ENCODE assay signal across 8 cellular contexts in genomic region chr2:22355816-22356433, GRCh38.
DNase-seq lines count a peak whose midpoint lies in the region; ATAC-seq and TF ChIP-seq lines count a peak whose summit lies in the region.

No MANE protein-coding gene starts in this region.

- DNase-seq in DMS53 (lab: John Stamatoyannopoulos, UW) (peak; percentile 49), HPDE6-E6E7 (ENCODE audit: extremely low spot score) (peak; percentile 4), epithelial cell of proximal tubule (ENCODE audit: low read depth) (no peak), type B pancreatic cell (ENCODE audit: extremely low spot score, unreplicated experiment) (peak; percentile 74), NCI-H526 treated with DMSO at 0.1 percent for 48 hours (lab: John Stamatoyannopoulos, UW) (no peak)
- peak; percentile 3 to 14 for DNase-seq in activated CD4-positive, alpha-beta T cell treated with anti-CD3 and anti-CD28 coated beads for 4 hours
- DNase-seq in natural killer cell treated with Interleukin-12 subunit alpha and Interleukin-12 subunit beta and Interleukin-15 and Interleukin-18, amount 100 ng/mL, for 72 hours (ENCODE audit: low spot score) = peak; percentile 62

- H3K4me1 Mint-ChIP-seq in natural killer cell treated with Interleukin-12 subunit alpha and Interleukin-12 subunit beta and Interleukin-15 and Interleukin-18, amount 100 ng/mL, for 72 hours (ENCODE audit: low read depth in 2 of 2) = no peaks in the 10 kb centered on the region
- H3K4me1 Mint-ChIP-seq in type B pancreatic cell (ENCODE audit: unreplicated experiment) = peaks cover 18% of the 10 kb centered on the region

- H3K27me3 Mint-ChIP-seq in natural killer cell treated with Interleukin-12 subunit alpha and Interleukin-12 subunit beta and Interleukin-15 and Interleukin-18, amount 100 ng/mL, for 72 hours = no peaks in the 10 kb centered on the region
- no peaks in the 10 kb centered on the region for H3K27me3 Mint-ChIP-seq in type B pancreatic cell

- H3K27ac Mint-ChIP-seq in natural killer cell treated with Interleukin-12 subunit alpha and Interleukin-12 subunit beta and Interleukin-15 and Interleukin-18, amount 100 ng/mL, for 72 hours = no peak overlapping the region
- no peak overlapping the region for H3K27ac Mint-ChIP-seq in type B pancreatic cell

- no peak overlapping the region for H3K4me3 ChIP-seq in epithelial cell of proximal tubule (ENCODE audit: low read depth, low read length)

- no peaks in the 10 kb centered on the region for H3K9me3 Mint-ChIP-seq in natural killer cell treated with Interleukin-12 subunit alpha and Interleukin-12 subunit beta and Interleukin-15 and Interleukin-18, amount 100 ng/mL, for 72 hours
- no peaks in the 10 kb centered on the region for H3K9me3 Mint-ChIP-seq in type B pancreatic cell

- no peaks in the 10 kb centered on the region for H3K36me3 Mint-ChIP-seq in natural killer cell treated with Interleukin-12 subunit alpha and Interleukin-12 subunit beta and Interleukin-15 and Interleukin-18, amount 100 ng/mL, for 72 hours
- H3K36me3 Mint-ChIP-seq in type B pancreatic cell = no peaks in the 10 kb centered on the region

- peak; percentile 51 for ATAC-seq in GM19324 (IDR thresholded peaks at IDR 0.05; ENCODE audit: low FRiP score, unreplicated experiment)
- no peak for ATAC-seq in natural killer cell treated with Interleukin-12 subunit alpha and Interleukin-12 subunit beta and Interleukin-15 and Interleukin-18, amount 100 ng/mL, for 72 hours

- TF ChIP-seq CTCF in epithelial cell of proximal tubule (conservative IDR thresholded peaks at IDR 0.05; ENCODE audit: low read depth, low read length) = peak; percentile 84
- peak; percentile 94 for TF ChIP-seq CTCF in type B pancreatic cell (conservative IDR thresholded peaks at IDR 0.05)

- H3K4me3 Mint-ChIP-seq in natural killer cell treated with Interleukin-12 subunit alpha and Interleukin-12 subunit beta and Interleukin-15 and Interleukin-18, amount 100 ng/mL, for 72 hours = no peak overlapping the region
- H3K4me3 Mint-ChIP-seq in type B pancreatic cell = no peak overlapping the region

Comparison
In these comparisons a context has a peak if more than half of its experiments do, and no peak if none do; other contexts are left out.
1. DNase-seq: peak in DMS53 (single experiment), HPDE6-E6E7 (single experiment), activated CD4-positive, alpha-beta T cell treated with anti-CD3 and anti-CD28 coated beads for 4 hours (2 of 2), natural killer cell treated with Interleukin-12 subunit alpha and Interleukin-12 subunit beta and Interleukin-15 and Interleukin-18, amount 100 ng/mL, for 72 hours (single experiment) and type B pancreatic cell (single experiment); none in epithelial cell of proximal tubule (single experiment) and NCI-H526 treated with DMSO at 0.1 percent for 48 hours (single experiment).